In genomic region chr6:132490024-132490423, GRCh38 we compare ENCODE assay signal across 10 cellular contexts. TPM values are rescaled to one million over a fixed set of nuclear protein-coding genes. Genes with fewer than 3 reads are reported as not detected.
DNase-seq lines count a peak whose midpoint lies in the region; ATAC-seq lines count a peak whose summit lies in the region.
"Had no signal": no experiment of that assay in that cellular context is flagged by ENCODE, and none has a peak within 500 bp of the region (broad histone marks: within the 10 kb centered on the region; RNA-seq: fewer than 3 reads in every experiment).

No MANE protein-coding gene starts in this region.

- no peaks in the 10 kb centered on the region for H3K9me3 ChIP-seq in right cardiac atrium (ENCODE audit: control insufficient read depth, low read length)

- peaks cover 15% of the 10 kb centered on the region for H3K4me1 ChIP-seq in right cardiac atrium (ENCODE audit: control insufficient read depth, insufficient read depth, low read length)

- ATAC-seq in Right ventricle myocardium inferior (peak; percentile 73), HG03571 (IDR thresholded peaks at IDR 0.05; ENCODE audit: unreplicated experiment) (peak; percentile 39), right cardiac atrium (peak; percentile 57 to 72), HG03457 (IDR thresholded peaks at IDR 0.05; ENCODE audit: unreplicated experiment) (no peak), GM18870 (IDR thresholded peaks at IDR 0.05; ENCODE audit: unreplicated experiment) (no peak)

- DNase-seq in Right ventricle myocardium inferior (ENCODE audit: missing footprints) (no peak), cardiac septum (ENCODE audit: low spot score) (no peak), right cardiac atrium (peak in 1 of 3 donors; percentile 39), cerebellum (ENCODE audit: low spot score) (no peak)
- DNase-seq in activated effector memory CD4-positive, alpha-beta T cell treated with anti-CD3 and anti-CD28 coated beads, Interleukin-2, amount 50 U/mL, for 16 hours, result no peak
- DNase-seq: NCI-H2171 treated with DMSO at 0.1 percent for 48 hours had no signal

- no peak overlapping the region for H3K27ac ChIP-seq in right cardiac atrium (ENCODE audit: low read length)

- no peak overlapping the region for H3K4me3 ChIP-seq in right cardiac atrium (ENCODE audit: low read length)

- 39% methylated on average over 6 of the region's 6 CpGs for WGBS in right cardiac atrium

- intact Hi-C loops in Right ventricle myocardium inferior (cut with DNase I), result no loop called here
- intact Hi-C loops in cardiac septum (cut with DNase I), result no loop called here
- intact Hi-C loops in right cardiac atrium (cut with DNase I), result no loop called here

- no peaks in the 10 kb centered on the region for H3K27me3 ChIP-seq in right cardiac atrium (ENCODE audit: control insufficient read depth, insufficient read depth)

RNA-seq across cellular contexts. Expression of gene STX7, which starts 22.9 kb away (rescaled TPM):
- total RNA-seq in Right ventricle myocardium inferior, result 53.3 TPM
- total RNA-seq in cardiac septum, result 53.3 TPM
- 10 to 100 TPM; 45.6 to 69.7 (median 62.3) TPM for total RNA-seq in right cardiac atrium
- 14.2 TPM for polyA plus RNA-seq in right cardiac atrium
- 54.6 TPM for total RNA-seq in cerebellum

RNA-seq across cellular contexts. Expression of gene TAAR9, which starts 48.1 kb away (rescaled TPM):
- total RNA-seq in Right ventricle myocardium inferior (not detected), cardiac septum (not detected), right cardiac atrium (not detected), cerebellum (not detected)
- polyA plus RNA-seq in right cardiac atrium, result not detected
- polyA plus RNA-seq: AG04450 had no signal

Comparison
In these comparisons a context has a peak if more than half of its experiments do, and no peak if none do; other contexts are left out.
1. ATAC-seq: peak in Right ventricle myocardium inferior (single experiment), HG03571 (single experiment) and right cardiac atrium (2 of 2); none in HG03457 (single experiment) and GM18870 (single experiment).